In genomic region chr11:11985016-11985715, GRCh38 we compare ENCODE assay signal across 11 cellular contexts. TPM values are rescaled to one million over a fixed set of nuclear protein-coding genes. Genes with fewer than 3 reads are reported as not detected.
A peak's percentile ranks its signal among the peaks of the same experiment; 100 is the strongest.
DNase-seq lines count a peak whose midpoint lies in the region; ATAC-seq and TF ChIP-seq lines count a peak whose summit lies in the region.
"Had no signal": no experiment of that assay in that cellular context is flagged by ENCODE, and none has a peak within 500 bp of the region (broad histone marks: within the 10 kb centered on the region; RNA-seq: fewer than 3 reads in every experiment).

No MANE protein-coding gene starts in this region.

- H3K27ac ChIP-seq in mammary epithelial cell (ENCODE audit: insufficient read depth, low read depth, low read length) (no peak overlapping the region), hepatocyte (peak overlapping the region; percentile 29)

- ATAC-seq in GM19455 (IDR thresholded peaks at IDR 0.05; ENCODE audit: unreplicated experiment): no peak
- no peak for ATAC-seq in GM21528 (IDR thresholded peaks at IDR 0.05; ENCODE audit: low FRiP score, unreplicated experiment)
- ATAC-seq in GM18505 (IDR thresholded peaks at IDR 0.05; ENCODE audit: unreplicated experiment): no peak
- ATAC-seq: activated naive CD4-positive, alpha-beta T cell treated with anti-CD3 and anti-CD28 coated beads, Interleukin-2, amount 50 U/mL, for 72 hours had no signal

- H3K79me2 ChIP-seq in mammary epithelial cell (ENCODE audit: insufficient read depth, low read length) (peaks cover 45% of the 10 kb centered on the region), hepatocyte (no peaks in the 10 kb centered on the region)

- dilution Hi-C loops in mammary epithelial cell (cut with HindIII; ENCODE audit: low sequenced_read_pairs): no loop called here

- TF ChIP-seq CTCF in mammary epithelial cell (conservative IDR thresholded peaks at IDR 0.05 in 1 of 2, IDR thresholded peaks at IDR 0.05 in 1 of 2; ENCODE audit: extremely low read depth in 1 of 2, insufficient read depth in 1 of 2, low read depth in 1 of 2, low read length in 2 of 2) (no peak), hepatocyte (IDR thresholded peaks at IDR 0.05; ENCODE audit: poor library complexity) (no peak)

- DNase-seq in A172 (ENCODE audit: low spot score) (peak; percentile 85), HT1080 (ENCODE audit: low read depth) (peak; percentile 69), mammary epithelial cell (no peak), hepatocyte (ENCODE audit: low spot score) (no peak), COLO829 (ENCODE audit: low spot score) (no peak)
- DNase-seq: GOT3, NCI-H2029 treated with DMSO at 0.1 percent for 48 hours had no signal

- CTCF ChIA-PET in mammary epithelial cell (lab: Charles Lee; ENCODE audit: low non-redundant PET): interaction anchor here (0.6 kb wide), 1 partner anchor 38 kb away, joined by 3 read pairs; no protein-coding TSS in a partner anchor

- H3K27me3 ChIP-seq in mammary epithelial cell (ENCODE audit: insufficient read depth, low read length): no peaks in the 10 kb centered on the region
- H3K27me3 ChIP-seq in hepatocyte: no peaks in the 10 kb centered on the region

- intact Hi-C loops in mammary epithelial cell (cut with micrococcal nuclease): loop anchor here (2.0 kb wide), 2 partner anchors 22 to 60 kb away; no protein-coding TSS in a partner anchor

- H2AFZ ChIP-seq in mammary epithelial cell (ENCODE audit: low read depth, low read length) (no peak overlapping the region), hepatocyte (no peak overlapping the region)

- no peak overlapping the region for H3K9ac ChIP-seq in mammary epithelial cell (ENCODE audit: insufficient read depth, low read length)

- H4K20me1 ChIP-seq in mammary epithelial cell (ENCODE audit: insufficient read depth, low read length) (no peaks in the 10 kb centered on the region), hepatocyte (ENCODE audit: insufficient read depth, poor library complexity, severe bottlenecking) (no peaks in the 10 kb centered on the region)

- in situ Hi-C loops in mammary epithelial cell (cut with MboI; ENCODE audit: low sequenced_read_pairs in 2 of 2): no loop called here

- 98% methylated on average over 8 of the region's 8 CpGs for WGBS in mammary epithelial cell (ENCODE audit: low coverage, missing lambda C conversion rate)
- WGBS in hepatocyte (ENCODE audit: low lambda C conversion rate, missing lambda C conversion rate): 95% methylated on average over 8 of the region's 8 CpGs

- H3K9me3 ChIP-seq in mammary epithelial cell (replicated peaks; ENCODE audit: insufficient read depth, low read length) (no peaks in the 10 kb centered on the region), hepatocyte (ENCODE audit: low read depth) (no peaks in the 10 kb centered on the region)

- peaks cover 48% of the 10 kb centered on the region for H3K4me1 ChIP-seq in mammary epithelial cell (ENCODE audit: insufficient read depth, low read length)
- H3K4me1 ChIP-seq in hepatocyte (ENCODE audit: insufficient read depth): peaks cover 15% of the 10 kb centered on the region

- H3K4me2 ChIP-seq in mammary epithelial cell (ENCODE audit: insufficient read depth, low read depth, low read length) (peak overlapping the region; percentile 40), hepatocyte (no peak overlapping the region)

- H3K4me3 ChIP-seq in mammary epithelial cell (replicated peaks in 1 of 3; ENCODE audit: insufficient read depth in 1 of 3, low read depth in 2 of 3, low read length in 3 of 3): no peak overlapping the region
- H3K4me3 ChIP-seq in hepatocyte: no peak overlapping the region

- H3K9me2 ChIP-seq in hepatocyte (replicated peaks; ENCODE audit: insufficient read depth): no peaks in the 10 kb centered on the region

- BruUV-seq in mammary epithelial cell (replicated peaks; lab: Mats Ljungman, UMichigan): no TSS peak

- H3K36me3 ChIP-seq in mammary epithelial cell (ENCODE audit: insufficient read depth, low read length): peaks cover 3% of the 10 kb centered on the region
- H3K36me3 ChIP-seq in hepatocyte (replicated peaks; ENCODE audit: insufficient read depth, low read depth): no peaks in the 10 kb centered on the region

- no peak for TF ChIP-seq POLR2A in GM18505 (IDR thresholded peaks at IDR 0.05; ENCODE audit: borderline replicate concordance, extremely low read depth, insufficient read depth, insufficient read length)

RNA-seq across cellular contexts. Expression of gene DKK3, which starts 23.3 kb away (rescaled TPM):
- 439 and 474 TPM in 2 replicates for total RNA-seq in A172 (2014; rRNA removed; shearing (Covaris generic))
- 41.5 and 48.0 TPM in 2 replicates for total RNA-seq in HT1080 (2014; rRNA removed; shearing (Covaris generic))
- 79.1 and 94.6 TPM in 2 replicates for polyA plus RNA-seq in HT1080 (2015; cell fraction: cytosol; rRNA removed)
- 75.8 and 84.2 TPM in 2 replicates for polyA plus RNA-seq in HT1080 (2015; cell fraction: nucleus; rRNA removed)
- total RNA-seq in mammary epithelial cell (100 to 1,000 TPM; 299 to 771 TPM), hepatocyte (66.6 and 71.3 TPM in 2 replicates)
- polyA plus RNA-seq in mammary epithelial cell (326 TPM), hepatocyte (64.3 and 66.0 TPM in 2 replicates)
- 122 TPM for polyA minus RNA-seq in mammary epithelial cell
- total RNA-seq: activated naive CD4-positive, alpha-beta T cell treated with anti-CD3 and anti-CD28 coated beads, Interleukin-2, amount 50 U/mL, for 72 hours had no signal

Comparison
In these comparisons a context has a peak if more than half of its experiments do, and no peak if none do; other contexts are left out.
1. DNase-seq: peak in A172 (single experiment) and HT1080 (single experiment); none in mammary epithelial cell (single experiment), hepatocyte (single experiment) and COLO829 (single experiment).